ENCODE assay signal across 8 cellular contexts in genomic region chr11:46277313-46277622, GRCh38. TPM values are rescaled to one million over a fixed set of nuclear protein-coding genes. Genes with fewer than 3 reads are reported as not detected.
DNase-seq lines count a peak whose midpoint lies in the region; ATAC-seq, FAIRE-seq and TF ChIP-seq lines count a peak whose summit lies in the region.

No MANE protein-coding gene starts in this region.

- no peak for TF ChIP-seq POLR2A in upper lobe of left lung (IDR thresholded peaks at IDR 0.05)

- peak overlapping the region; percentile 89 for H3K4me3 ChIP-seq in adipocyte (ENCODE audit: low read length)
- H3K4me3 ChIP-seq in keratinocyte (ENCODE audit: control insufficient read depth in 2 of 3, extremely low read depth in 1 of 3, insufficient read depth in 2 of 3, low read depth in 1 of 3, low read length in 3 of 3): peak overlapping the region in 2 of 3 experiments; percentile 19 to 43
- peak overlapping the region; percentile 11 to 77 (median 67) for H3K4me3 ChIP-seq in upper lobe of left lung

- H3K36me3 ChIP-seq in adipocyte (ENCODE audit: control insufficient read depth, insufficient read depth, low read length, severe bottlenecking) (no peaks in the 10 kb centered on the region), keratinocyte (ENCODE audit: control insufficient read depth in 2 of 2, extremely low read depth in 1 of 2, insufficient read depth in 2 of 2, low read length in 2 of 2) (no peaks in the 10 kb centered on the region), upper lobe of left lung (no peaks in the 10 kb centered on the region)

- H3K27me3 ChIP-seq in adipocyte (replicated peaks; ENCODE audit: control insufficient read depth, insufficient read depth, low read length): no peaks in the 10 kb centered on the region
- H3K27me3 ChIP-seq in keratinocyte (ENCODE audit: control insufficient read depth, extremely low read depth, insufficient read depth, low read length): peaks cover 33% of the 10 kb centered on the region
- H3K27me3 ChIP-seq in upper lobe of left lung: peaks cover 0 to 15% (median 6%) of the 10 kb centered on the region in 4 donors

- H3K4me2 ChIP-seq in keratinocyte (ENCODE audit: control insufficient read depth, extremely low read depth, insufficient read depth, low read depth, low read length): peak overlapping the region; percentile 37

- H3K9me3 ChIP-seq in adipocyte (ENCODE audit: control insufficient read depth, low read length) (no peaks in the 10 kb centered on the region), keratinocyte (ENCODE audit: control insufficient read depth, low read depth, low read length) (no peaks in the 10 kb centered on the region), upper lobe of left lung (no peaks in the 10 kb centered on the region)

- TF ChIP-seq EP300 in upper lobe of left lung (IDR thresholded peaks at IDR 0.05): no peak

- H3K27ac ChIP-seq in keratinocyte (ENCODE audit: control insufficient read depth, insufficient read depth, low read length) (no peak overlapping the region), upper lobe of left lung (peak overlapping the region in 3 of 4 donors; percentile 75 to 90 (median 84))

- no peaks in the 10 kb centered on the region for H3K79me2 ChIP-seq in keratinocyte (ENCODE audit: control insufficient read depth, insufficient read depth, low read length)

- DNase-seq in Right ventricle myocardium superior (no peak), Right ventricle myocardium inferior (ENCODE audit: missing footprints) (no peak), adipocyte (ENCODE audit: low read depth) (peak; percentile 90), keratinocyte (ENCODE audit: low read depth, low spot score) (no peak), upper lobe of left lung (no peak), NCI-H510A (lab: John Stamatoyannopoulos, UW) (no peak)
- DNase-seq in activated effector memory CD4-positive, alpha-beta T cell treated with anti-CD3 and anti-CD28 coated beads, Interleukin-2, amount 50 U/mL, for 16 hours: no peak

- no peaks in the 10 kb centered on the region for H4K20me1 ChIP-seq in keratinocyte (ENCODE audit: control insufficient read depth, extremely low read depth, insufficient read depth, low read length)

- WGBS in upper lobe of left lung, 2 donors: 8 to 18% methylated on average over 8 of the region's 8 CpGs

- intact Hi-C loops in Right ventricle myocardium superior (cut with DNase I) (no loop called here), Right ventricle myocardium inferior (cut with DNase I) (no loop called here)

- FAIRE-seq in keratinocyte (lab: Jason Lieb, UNC): no peak

- H3K4me1 ChIP-seq in adipocyte (ENCODE audit: control insufficient read depth, insufficient read depth, low read length) (peaks cover 54% of the 10 kb centered on the region), keratinocyte (ENCODE audit: control insufficient read depth, extremely low read depth, insufficient read depth, low read length) (peaks cover 16% of the 10 kb centered on the region), upper lobe of left lung (peaks cover 37 to 83% (median 68%) of the 10 kb centered on the region in 4 donors)

- H3K9ac ChIP-seq in adipocyte (ENCODE audit: low read length): peak overlapping the region; percentile 94
- H3K9ac ChIP-seq in keratinocyte (ENCODE audit: control insufficient read depth, extremely low read depth, insufficient read depth, low read length): no peak overlapping the region

- TF ChIP-seq CTCF in keratinocyte (optimal IDR thresholded peaks at IDR 0.05 in 1 of 3, IDR thresholded peaks at IDR 0.05 in 1 of 3, conservative IDR thresholded peaks at IDR 0.05 in 1 of 3; ENCODE audit: extremely low read depth in 1 of 3, insufficient read depth in 2 of 3, low read length in 3 of 3) (no peak), upper lobe of left lung (IDR thresholded peaks at IDR 0.05) (no peak)

- no peaks in the 10 kb centered on the region for H3K9me1 ChIP-seq in keratinocyte (ENCODE audit: control insufficient read depth, extremely low read depth, insufficient read depth, low read length)

- ATAC-seq in Right ventricle myocardium superior (ENCODE audit: poor library complexity) (peak; percentile 35), Right ventricle myocardium inferior (no peak), upper lobe of left lung (ENCODE audit: low FRiP score in 2 of 2) (peak in 1 of 2 donors; percentile 70), HG03045 (IDR thresholded peaks at IDR 0.05; ENCODE audit: unreplicated experiment) (no peak)

- dilution Hi-C loops in keratinocyte (cut with MboI; ENCODE audit: extremely low pct_ligation_motif_present, low sequenced_read_pairs): no loop called here

- H2AFZ ChIP-seq in keratinocyte (ENCODE audit: control insufficient read depth, low read length): no peak overlapping the region

RNA-seq across cellular contexts. Expression of gene CREB3L1, which starts 0.2 kb away (rescaled TPM):
- 69.2 TPM for total RNA-seq in Right ventricle myocardium superior
- total RNA-seq in Right ventricle myocardium inferior: 64.1 TPM
- 0.06 to 0.19 TPM in 2 of 3 replicates, not detected in the other for polyA plus RNA-seq in keratinocyte
- polyA plus RNA-seq in keratinocyte (2011; ENCODE audit: low read depth): 0.65 TPM
- polyA plus RNA-seq in keratinocyte (2011; cell fraction: cytosol; rRNA removed): 0.06 and 0.18 TPM in 2 replicates
- polyA plus RNA-seq in keratinocyte (2011; cell fraction: nucleus; rRNA removed): 0.31 TPM in 2 replicates
- 0.18 and 0.23 TPM in 2 replicates for polyA plus RNA-seq in keratinocyte (2012; ENCODE audit: low replicate concordance)
- 3.4 TPM in 1 of 3 replicates, not detected in the others for polyA minus RNA-seq in keratinocyte
- 1.9 TPM for polyA minus RNA-seq in keratinocyte (2011; cell fraction: cytosol; rRNA and poly(A)+ RNA removed)
- 0.70 TPM in 1 of 2 replicates, not detected in the other for polyA minus RNA-seq in keratinocyte (2011; cell fraction: nucleus; rRNA and poly(A)+ RNA removed)
- total RNA-seq in upper lobe of left lung: 10 to 100 TPM; 19.9 to 66.8 (median 38.7) TPM

Comparison
In these comparisons a context has a peak if more than half of its experiments do, and no peak if none do; other contexts are left out.
1. H3K4me3 ChIP-seq: peak in every context shown above with its lines; median percentile 89 in adipocyte; 67 in upper lobe of left lung; 31 in keratinocyte.